ENCODE assay signal across 1 cellular context in genomic region chr7:137967143-137968018, GRCh38.
A peak's percentile ranks its signal among the peaks of the same experiment; 100 is the strongest.
TF ChIP-seq lines count a peak whose summit lies in the region.

No MANE protein-coding gene starts in this region.

TF ChIP-seq in K562, 482 proteins besides CTCF, POLR2A, EP300 and RAD21 (continued from another document and continues in another):
- TF ChIP-seq HMGN3 (IDR thresholded peaks at IDR 0.05; ENCODE audit: borderline replicate concordance, extremely low read depth, insufficient read length, low read depth, low read length) (peak; percentile 72), SMAD3 (CRISPR knock-in tag; conservative IDR thresholded peaks at IDR 0.05) (no peak), CCAR2 (IDR thresholded peaks at IDR 0.05; ENCODE audit: low read depth, low read length) (no peak), MAFF (IDR thresholded peaks at IDR 0.05; ENCODE audit: low read length) (peak; percentile 56; the same call in 1 of the 2 replicates), TOE1 (IDR thresholded peaks at IDR 0.05; ENCODE audit: borderline replicate concordance) (0 out of 2 replicates have a peak, but pooled peaks have one; percentile 15), TOE1 (CRISPR knock-in tag; IDR thresholded peaks at IDR 0.05; ENCODE audit: borderline replicate concordance, low read depth) (no peak), TCF3 (CRISPR knock-in tag; IDR thresholded peaks at IDR 0.05) (peak; percentile 84), ZBTB26 (CRISPR knock-in tag; IDR thresholded peaks at IDR 0.05) (no peak), MTA2 (IDR thresholded peaks at IDR 0.05; ENCODE audit: low read depth) (peak; percentile 72), TEAD2 (tag; IDR thresholded peaks at IDR 0.05) (peak; percentile 63; the same call in 1 of the 2 replicates), SMARCC2 (IDR thresholded peaks at IDR 0.05; ENCODE audit: low read depth) (peak; percentile 84), KLF6 (CRISPR knock-in tag; IDR thresholded peaks at IDR 0.05; ENCODE audit: borderline replicate concordance) (no peak), SMAD4 (CRISPR knock-in tag; conservative IDR thresholded peaks at IDR 0.05) (peak; percentile 63; the same call in 1 of the 2 replicates), TFE3 (CRISPR knock-in tag; IDR thresholded peaks at IDR 0.05) (no peak), ZNF134 (CRISPR knock-in tag; conservative IDR thresholded peaks at IDR 0.05) (no peak), ARID3B (CRISPR knock-in tag; IDR thresholded peaks at IDR 0.05; ENCODE audit: borderline replicate concordance) (no peak), DMBX1 (CRISPR knock-in tag; IDR thresholded peaks at IDR 0.05; ENCODE audit: borderline replicate concordance) (0 out of 2 replicates have a peak, but pooled peaks have one; percentile 24), RBFOX2 (IDR thresholded peaks at IDR 0.05; ENCODE audit: low read depth, low read length) (no peak), HBP1 (CRISPR knock-in tag; IDR thresholded peaks at IDR 0.05) (no peak), FOXP1 (CRISPR knock-in tag; IDR thresholded peaks at IDR 0.05) (no peak), PHTF2 (CRISPR knock-in tag; IDR thresholded peaks at IDR 0.05) (no peak), ATF1 (CRISPR knock-in tag; IDR thresholded peaks at IDR 0.05) (no peak), ATF1 (tag; IDR thresholded peaks at IDR 0.05) (peak; percentile 74), CREBBP (IDR thresholded peaks at IDR 0.05; ENCODE audit: low read depth, low read length) (no peak), EWSR1 (IDR thresholded peaks at IDR 0.05; ENCODE audit: borderline replicate concordance, low read depth, partially characterized antibody) (no peak), ZFP1 (CRISPR knock-in tag; IDR thresholded peaks at IDR 0.05) (no peak), SMARCB1 (IDR thresholded peaks at IDR 0.05; ENCODE audit: insufficient read length, low read depth) (no peak), ZNF197 (CRISPR knock-in tag; IDR thresholded peaks at IDR 0.05; ENCODE audit: low read depth) (no peak), DPF2 (IDR thresholded peaks at IDR 0.05) (peak; percentile 95), ID3 (CRISPR knock-in tag; IDR thresholded peaks at IDR 0.05) (no peak), ID3 (tag; IDR thresholded peaks at IDR 0.05) (0 out of 2 replicates have a peak, but pooled peaks have one; percentile 73), ARID2 (IDR thresholded peaks at IDR 0.05) (no peak), SIN3A (IDR thresholded peaks at IDR 0.05; ENCODE audit: borderline replicate concordance in 2 of 2, control insufficient read depth in 1 of 2, low read depth in 2 of 2, low read length in 2 of 2) (no peak), ZNF174 (CRISPR knock-in tag; IDR thresholded peaks at IDR 0.05) (no peak), ZBTB5 (IDR thresholded peaks at IDR 0.05) (no peak), MEIS2 (IDR thresholded peaks at IDR 0.05; ENCODE audit: partially characterized antibody) (no peak), RHOXF2B (CRISPR knock-in tag; conservative IDR thresholded peaks at IDR 0.05) (no peak), MAFK (IDR thresholded peaks at IDR 0.05; ENCODE audit: low read length) (peak; percentile 59), ZNF133 (CRISPR knock-in tag; IDR thresholded peaks at IDR 0.05) (no peak)
- TF ChIP-seq, protein P1, sequence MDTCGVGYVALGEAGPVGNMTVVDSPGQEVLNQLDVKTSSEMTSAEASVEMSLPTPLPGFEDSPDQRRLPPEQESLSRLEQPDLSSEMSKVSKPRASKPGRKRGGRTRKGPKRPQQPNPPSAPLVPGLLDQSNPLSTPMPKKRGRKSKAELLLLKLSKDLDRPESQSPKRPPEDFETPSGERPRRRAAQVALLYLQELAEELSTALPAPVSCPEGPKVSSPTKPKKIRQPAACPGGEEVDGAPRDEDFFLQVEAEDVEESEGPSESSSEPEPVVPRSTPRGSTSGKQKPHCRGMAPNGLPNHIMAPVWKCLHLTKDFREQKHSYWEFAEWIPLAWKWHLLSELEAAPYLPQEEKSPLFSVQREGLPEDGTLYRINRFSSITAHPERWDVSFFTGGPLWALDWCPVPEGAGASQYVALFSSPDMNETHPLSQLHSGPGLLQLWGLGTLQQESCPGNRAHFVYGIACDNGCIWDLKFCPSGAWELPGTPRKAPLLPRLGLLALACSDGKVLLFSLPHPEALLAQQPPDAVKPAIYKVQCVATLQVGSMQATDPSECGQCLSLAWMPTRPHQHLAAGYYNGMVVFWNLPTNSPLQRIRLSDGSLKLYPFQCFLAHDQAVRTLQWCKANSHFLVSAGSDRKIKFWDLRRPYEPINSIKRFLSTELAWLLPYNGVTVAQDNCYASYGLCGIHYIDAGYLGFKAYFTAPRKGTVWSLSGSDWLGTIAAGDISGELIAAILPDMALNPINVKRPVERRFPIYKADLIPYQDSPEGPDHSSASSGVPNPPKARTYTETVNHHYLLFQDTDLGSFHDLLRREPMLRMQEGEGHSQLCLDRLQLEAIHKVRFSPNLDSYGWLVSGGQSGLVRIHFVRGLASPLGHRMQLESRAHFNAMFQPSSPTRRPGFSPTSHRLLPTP (IDR thresholded peaks at IDR 0.05; ENCODE audit: borderline replicate concordance, extremely low read depth, insufficient read length): no peak
- TF ChIP-seq, protein P2, sequence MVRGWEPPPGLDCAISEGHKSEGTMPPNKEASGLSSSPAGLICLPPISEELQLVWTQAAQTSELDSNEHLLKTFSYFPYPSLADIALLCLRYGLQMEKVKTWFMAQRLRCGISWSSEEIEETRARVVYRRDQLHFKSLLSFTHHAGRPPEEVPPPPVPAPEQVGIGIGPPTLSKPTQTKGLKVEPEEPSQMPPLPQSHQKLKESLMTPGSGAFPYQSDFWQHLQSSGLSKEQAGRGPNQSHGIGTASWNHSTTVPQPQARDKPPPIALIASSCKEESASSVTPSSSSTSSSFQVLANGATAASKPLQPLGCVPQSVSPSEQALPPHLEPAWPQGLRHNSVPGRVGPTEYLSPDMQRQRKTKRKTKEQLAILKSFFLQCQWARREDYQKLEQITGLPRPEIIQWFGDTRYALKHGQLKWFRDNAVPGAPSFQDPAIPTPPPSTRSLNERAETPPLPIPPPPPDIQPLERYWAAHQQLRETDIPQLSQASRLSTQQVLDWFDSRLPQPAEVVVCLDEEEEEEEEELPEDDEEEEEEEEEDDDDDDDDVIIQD (CRISPR knock-in tag; IDR thresholded peaks at IDR 0.05): no peak
- TF ChIP-seq, protein P3, sequence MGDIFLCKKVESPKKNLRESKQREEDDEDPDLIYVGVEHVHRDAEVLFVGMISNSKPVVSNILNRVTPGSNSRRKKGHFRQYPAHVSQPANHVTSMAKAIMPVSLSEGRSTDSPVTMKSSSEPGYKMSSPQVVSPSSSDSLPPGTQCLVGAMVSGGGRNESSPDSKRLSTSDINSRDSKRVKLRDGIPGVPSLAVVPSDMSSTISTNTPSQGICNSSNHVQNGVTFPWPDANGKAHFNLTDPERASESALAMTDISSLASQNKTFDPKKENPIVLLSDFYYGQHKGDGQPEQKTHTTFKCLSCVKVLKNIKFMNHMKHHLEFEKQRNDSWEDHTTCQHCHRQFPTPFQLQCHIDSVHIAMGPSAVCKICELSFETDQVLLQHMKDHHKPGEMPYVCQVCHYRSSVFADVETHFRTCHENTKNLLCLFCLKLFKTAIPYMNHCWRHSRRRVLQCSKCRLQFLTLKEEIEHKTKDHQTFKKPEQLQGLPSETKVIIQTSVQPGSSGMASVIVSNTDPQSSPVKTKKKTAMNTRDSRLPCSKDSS (IDR thresholded peaks at IDR 0.05; ENCODE audit: low read depth, partially characterized antibody): no peak
- TF ChIP-seq, protein P4, sequence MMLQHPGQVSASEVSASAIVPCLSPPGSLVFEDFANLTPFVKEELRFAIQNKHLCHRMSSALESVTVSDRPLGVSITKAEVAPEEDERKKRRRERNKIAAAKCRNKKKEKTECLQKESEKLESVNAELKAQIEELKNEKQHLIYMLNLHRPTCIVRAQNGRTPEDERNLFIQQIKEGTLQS (IDR thresholded peaks at IDR 0.05): peak; percentile 88
- TF ChIP-seq, protein P4 (CRISPR knock-in tag; conservative IDR thresholded peaks at IDR 0.05): peak; percentile 78; the same call in 1 of the 2 replicates
- TF ChIP-seq, protein P5, sequence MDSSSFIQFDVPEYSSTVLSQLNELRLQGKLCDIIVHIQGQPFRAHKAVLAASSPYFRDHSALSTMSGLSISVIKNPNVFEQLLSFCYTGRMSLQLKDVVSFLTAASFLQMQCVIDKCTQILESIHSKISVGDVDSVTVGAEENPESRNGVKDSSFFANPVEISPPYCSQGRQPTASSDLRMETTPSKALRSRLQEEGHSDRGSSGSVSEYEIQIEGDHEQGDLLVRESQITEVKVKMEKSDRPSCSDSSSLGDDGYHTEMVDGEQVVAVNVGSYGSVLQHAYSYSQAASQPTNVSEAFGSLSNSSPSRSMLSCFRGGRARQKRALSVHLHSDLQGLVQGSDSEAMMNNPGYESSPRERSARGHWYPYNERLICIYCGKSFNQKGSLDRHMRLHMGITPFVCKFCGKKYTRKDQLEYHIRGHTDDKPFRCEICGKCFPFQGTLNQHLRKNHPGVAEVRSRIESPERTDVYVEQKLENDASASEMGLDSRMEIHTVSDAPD (CRISPR knock-in tag; IDR thresholded peaks at IDR 0.05): no peak
